15 cellular contexts compared by ENCODE assay signal in the genomic region with DNA sequence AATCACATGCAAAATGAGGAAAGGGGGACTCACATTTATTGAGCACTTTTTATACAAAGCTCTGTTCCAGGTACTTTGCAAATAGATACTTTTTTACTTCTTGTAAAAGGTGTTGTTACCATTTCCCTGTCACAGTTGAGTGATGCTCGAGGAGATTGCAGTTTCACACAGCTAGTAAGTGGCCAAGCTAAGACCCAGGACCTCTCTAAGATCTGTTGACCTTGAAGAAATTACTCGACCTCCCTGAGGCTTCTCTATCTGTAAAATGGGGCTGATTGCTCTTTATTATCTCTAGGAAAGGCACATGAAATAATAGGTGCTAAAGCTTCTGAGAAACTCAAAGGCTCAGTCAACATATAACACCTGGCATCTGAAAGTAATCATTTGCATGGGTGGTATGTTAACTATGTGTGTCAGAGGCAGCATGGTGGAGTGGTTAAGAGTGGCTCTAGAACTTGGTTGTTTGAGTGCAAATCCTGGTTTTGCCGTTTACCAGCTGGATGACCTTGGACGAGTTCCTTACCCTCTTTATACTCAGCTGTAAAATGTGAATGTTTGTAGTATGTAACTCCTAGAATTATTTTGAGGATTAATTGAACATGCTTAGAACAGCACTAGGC. TPM values are rescaled to one million over a fixed set of nuclear protein-coding genes. Genes with fewer than 3 reads are reported as not detected.
DNase-seq lines count a peak whose midpoint lies in the region; ATAC-seq and TF ChIP-seq lines count a peak whose summit lies in the region.
"Had no signal": no experiment of that assay in that cellular context is flagged by ENCODE, and none has a peak within 500 bp of the region (broad histone marks: within the 10 kb centered on the region; RNA-seq: fewer than 3 reads in every experiment).

No MANE protein-coding gene starts in this region.

- H3K4me3 ChIP-seq in GM06990 (replicated peaks; ENCODE audit: low read depth, low read length): peak overlapping the region; percentile 19; the same call in 1 of the 2 replicates
- H3K4me3 ChIP-seq: BLaER1 had no signal

- ATAC-seq in GM19452 (IDR thresholded peaks at IDR 0.05; ENCODE audit: unreplicated experiment): peak; percentile 93
- peak; percentile 72 for ATAC-seq in HG02938 (IDR thresholded peaks at IDR 0.05; ENCODE audit: unreplicated experiment)
- ATAC-seq in WTC11: peak; percentile 77
- ATAC-seq: natural killer cell had no signal

- H3K27ac Mint-ChIP-seq in WTC11: peak overlapping the region; percentile 42
- H3K27ac Mint-ChIP-seq in activated CD4-positive, alpha-beta memory T cell treated with anti-CD3 and anti-CD28 coated beads for 36 hours: no peak overlapping the region
- no peak overlapping the region for H3K27ac Mint-ChIP-seq in activated T-cell treated with anti-CD3 and anti-CD28 coated beads, Interleukin-2, amount 50 U/mL, for 24 hours
- H3K27ac Mint-ChIP-seq: natural killer cell had no signal

- intact Hi-C loops in activated CD4-positive, alpha-beta memory T cell treated with anti-CD3 and anti-CD28 coated beads for 36 hours (cut with micrococcal nuclease): no loop called here

- H3K36me3 Mint-ChIP-seq in WTC11: peaks cover 5% of the 10 kb centered on the region
- H3K36me3 Mint-ChIP-seq in activated CD4-positive, alpha-beta memory T cell treated with anti-CD3 and anti-CD28 coated beads for 36 hours: no peaks in the 10 kb centered on the region
- no peaks in the 10 kb centered on the region for H3K36me3 Mint-ChIP-seq in activated T-cell treated with anti-CD3 and anti-CD28 coated beads, Interleukin-2, amount 50 U/mL, for 24 hours (ENCODE audit: low read depth)
- H3K36me3 Mint-ChIP-seq: IgD-negative memory B cell, natural killer cell had no signal

- no peaks in the 10 kb centered on the region for H3K27me3 Mint-ChIP-seq in WTC11 (ENCODE audit: low read depth)
- H3K27me3 Mint-ChIP-seq in activated CD4-positive, alpha-beta memory T cell treated with anti-CD3 and anti-CD28 coated beads for 36 hours: no peaks in the 10 kb centered on the region
- H3K27me3 Mint-ChIP-seq in activated T-cell treated with anti-CD3 and anti-CD28 coated beads, Interleukin-2, amount 50 U/mL, for 24 hours: no peaks in the 10 kb centered on the region
- H3K27me3 Mint-ChIP-seq: IgD-negative memory B cell had no signal

- no peaks in the 10 kb centered on the region for H3K36me3 ChIP-seq in GM06990 (ENCODE audit: control insufficient read depth, insufficient read depth, low read length)

- H3K4me1 Mint-ChIP-seq in WTC11: peaks cover 17% of the 10 kb centered on the region
- no peaks in the 10 kb centered on the region for H3K4me1 Mint-ChIP-seq in activated CD4-positive, alpha-beta memory T cell treated with anti-CD3 and anti-CD28 coated beads for 36 hours (ENCODE audit: low read depth)
- no peaks in the 10 kb centered on the region for H3K4me1 Mint-ChIP-seq in activated T-cell treated with anti-CD3 and anti-CD28 coated beads, Interleukin-2, amount 50 U/mL, for 24 hours (ENCODE audit: low read depth)
- H3K4me1 Mint-ChIP-seq: natural killer cell had no signal

- CTCF ChIA-PET in WTC11 (lab: Charles Lee): interaction anchor here (0.5 to 1.4 kb wide), 2 partner anchors 33 to 64 kb away, joined by 3 read pairs; no protein-coding TSS in a partner anchor
- CTCF ChIA-PET in activated CD4-positive, alpha-beta memory T cell treated with anti-CD3 and anti-CD28 coated beads for 36 hours (lab: Charles Lee): no interaction called here

- no peaks in the 10 kb centered on the region for H3K9me3 Mint-ChIP-seq in WTC11
- H3K9me3 Mint-ChIP-seq in activated CD4-positive, alpha-beta memory T cell treated with anti-CD3 and anti-CD28 coated beads for 36 hours: no peaks in the 10 kb centered on the region
- H3K9me3 Mint-ChIP-seq in activated T-cell treated with anti-CD3 and anti-CD28 coated beads, Interleukin-2, amount 50 U/mL, for 24 hours: no peaks in the 10 kb centered on the region
- H3K9me3 Mint-ChIP-seq: IgD-negative memory B cell, natural killer cell had no signal

- H3K27me3 ChIP-seq in GM06990 (replicated peaks; ENCODE audit: control insufficient read depth, insufficient read depth, low read length): no peaks in the 10 kb centered on the region
- H3K27me3 ChIP-seq: BLaER1 had no signal

- DNase-seq in GM06990 (ENCODE audit: extremely low read depth, insufficient read length) (peak; percentile 30), WTC11 (ENCODE audit: low spot score) (no peak), NCI-H146 treated with DMSO at 0.1 percent for 48 hours (lab: John Stamatoyannopoulos, UW; ENCODE audit: unreplicated experiment) (no peak)
- no peak for DNase-seq in stimulated activated CD4-positive, alpha-beta T cell treated with anti-CD3 and anti-CD28 coated beads, Interleukin-2, amount 100 ng/mL, for 48 hours
- no peak for DNase-seq in activated CD4-positive, alpha-beta memory T cell treated with anti-CD3 and anti-CD28 coated beads for 36 hours
- DNase-seq in activated T-cell treated with anti-CD3 and anti-CD28 coated beads, Interleukin-2, amount 50 U/mL, for 24 hours: no peak
- DNase-seq: activated effector memory CD4-positive, alpha-beta T cell treated with Interleukin-2 at 50 U/mL for 16 hours; natural killer cell; NCI-H69; substantia nigra; T-helper 2 cell had no signal

- TF ChIP-seq CTCF in GM06990 (IDR thresholded peaks at IDR 0.05; ENCODE audit: insufficient read depth, low read length, poor library complexity, severe bottlenecking) (no peak), WTC11 (IDR thresholded peaks at IDR 0.05) (no peak)

- no peak overlapping the region for H3K4me3 Mint-ChIP-seq in WTC11
- H3K4me3 Mint-ChIP-seq in activated CD4-positive, alpha-beta memory T cell treated with anti-CD3 and anti-CD28 coated beads for 36 hours: no peak overlapping the region
- H3K4me3 Mint-ChIP-seq in activated T-cell treated with anti-CD3 and anti-CD28 coated beads, Interleukin-2, amount 50 U/mL, for 24 hours: no peak overlapping the region
- H3K4me3 Mint-ChIP-seq: natural killer cell had no signal

- POLR2A ChIA-PET in WTC11 (lab: Charles Lee): interaction anchor here (0.5 to 1.1 kb wide), 3 partner anchors 13 to 1928 kb away, joined by 3 read pairs; no protein-coding TSS in a partner anchor
- POLR2A ChIA-PET in activated CD4-positive, alpha-beta memory T cell treated with anti-CD3 and anti-CD28 coated beads for 36 hours (lab: Charles Lee): no interaction called here

TF ChIP-seq in WTC11, 78 proteins besides CTCF, POLR2A, EP300 and RAD21:
- no peak for TF ChIP-seq IRF2 (CRISPR knock-in tag; IDR thresholded peaks at IDR 0.05; ENCODE audit: borderline replicate concordance, low read depth)
- TF ChIP-seq, protein P1, sequence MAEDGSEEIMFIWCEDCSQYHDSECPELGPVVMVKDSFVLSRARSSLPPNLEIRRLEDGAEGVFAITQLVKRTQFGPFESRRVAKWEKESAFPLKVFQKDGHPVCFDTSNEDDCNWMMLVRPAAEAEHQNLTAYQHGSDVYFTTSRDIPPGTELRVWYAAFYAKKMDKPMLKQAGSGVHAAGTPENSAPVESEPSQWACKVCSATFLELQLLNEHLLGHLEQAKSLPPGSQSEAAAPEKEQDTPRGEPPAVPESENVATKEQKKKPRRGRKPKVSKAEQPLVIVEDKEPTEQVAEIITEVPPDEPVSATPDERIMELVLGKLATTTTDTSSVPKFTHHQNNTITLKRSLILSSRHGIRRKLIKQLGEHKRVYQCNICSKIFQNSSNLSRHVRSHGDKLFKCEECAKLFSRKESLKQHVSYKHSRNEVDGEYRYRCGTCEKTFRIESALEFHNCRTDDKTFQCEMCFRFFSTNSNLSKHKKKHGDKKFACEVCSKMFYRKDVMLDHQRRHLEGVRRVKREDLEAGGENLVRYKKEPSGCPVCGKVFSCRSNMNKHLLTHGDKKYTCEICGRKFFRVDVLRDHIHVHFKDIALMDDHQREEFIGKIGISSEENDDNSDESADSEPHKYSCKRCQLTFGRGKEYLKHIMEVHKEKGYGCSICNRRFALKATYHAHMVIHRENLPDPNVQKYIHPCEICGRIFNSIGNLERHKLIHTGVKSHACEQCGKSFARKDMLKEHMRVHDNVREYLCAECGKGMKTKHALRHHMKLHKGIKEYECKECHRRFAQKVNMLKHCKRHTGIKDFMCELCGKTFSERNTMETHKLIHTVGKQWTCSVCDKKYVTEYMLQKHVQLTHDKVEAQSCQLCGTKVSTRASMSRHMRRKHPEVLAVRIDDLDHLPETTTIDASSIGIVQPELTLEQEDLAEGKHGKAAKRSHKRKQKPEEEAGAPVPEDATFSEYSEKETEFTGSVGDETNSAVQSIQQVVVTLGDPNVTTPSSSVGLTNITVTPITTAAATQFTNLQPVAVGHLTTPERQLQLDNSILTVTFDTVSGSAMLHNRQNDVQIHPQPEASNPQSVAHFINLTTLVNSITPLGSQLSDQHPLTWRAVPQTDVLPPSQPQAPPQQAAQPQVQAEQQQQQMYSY (CRISPR knock-in tag; IDR thresholded peaks at IDR 0.05): peak; percentile 67

RNA-seq across cellular contexts. Expression of a gene that starts 41.5 kb away (rescaled TPM):
- 9.3 to 10.5 TPM (median 10.4 TPM) in 3 replicates for total RNA-seq in WTC11 (2021)
- total RNA-seq in activated CD4-positive, alpha-beta memory T cell treated with anti-CD3 and anti-CD28 coated beads for 36 hours: 1 to 10 TPM; 2.9 to 3.4 TPM
